20 cellular contexts compared by ENCODE assay signal in genomic region chr2:20543579-20543887, GRCh38.
A peak's percentile ranks its signal among the peaks of the same experiment; 100 is the strongest.
DNase-seq lines count a peak whose midpoint lies in the region; ATAC-seq and TF ChIP-seq lines count a peak whose summit lies in the region.
"Had no signal": no experiment of that assay in that cellular context is flagged by ENCODE, and none has a peak within 500 bp of the region (broad histone marks: within the 10 kb centered on the region; RNA-seq: fewer than 3 reads in every experiment).

No MANE protein-coding gene starts in this region.

- H3K27me3 ChIP-seq in Karpas-422 (ENCODE audit: low read length) (no peaks in the 10 kb centered on the region), endodermal cell (ENCODE audit: control insufficient read depth, insufficient read depth, low read length, poor library complexity, severe bottlenecking) (no peaks in the 10 kb centered on the region)
- H3K27me3 ChIP-seq: ovary had no signal

- TF ChIP-seq CTCF in endodermal cell (conservative IDR thresholded peaks at IDR 0.05) = no peak

- peak overlapping the region; percentile 92 for H3K4me2 ChIP-seq in Karpas-422 (ENCODE audit: low read depth, low read length, poor library complexity, severe bottlenecking)

- H3K27me3 Mint-ChIP-seq in endodermal cell (ENCODE audit: insufficient read depth) = peaks cover 19% of the 10 kb centered on the region

- H3K4me3 ChIP-seq in Karpas-422 (ENCODE audit: low read length) = peak overlapping the region; percentile 67
- H3K4me3 ChIP-seq in endodermal cell (ENCODE audit: low read length) = no peak overlapping the region
- H3K4me3 ChIP-seq: mucosa of descending colon, ovary, thoracic aorta had no signal

- H3K27ac ChIP-seq in Karpas-422 (ENCODE audit: low read length) (peak overlapping the region; percentile 88), endodermal cell (ENCODE audit: low read depth, low read length) (no peak overlapping the region)
- H3K27ac ChIP-seq: ovary, thoracic aorta had no signal

- no peaks in the 10 kb centered on the region for H4K20me1 ChIP-seq in Karpas-422 (ENCODE audit: insufficient read depth, low read depth, low read length)

- H3K9me3 ChIP-seq in Karpas-422 (ENCODE audit: low read length) (no peaks in the 10 kb centered on the region), endodermal cell (ENCODE audit: control insufficient read depth, low read length) (peaks cover 7% of the 10 kb centered on the region)
- H3K9me3 ChIP-seq: Caco-2, mucosa of descending colon, ovary, thoracic aorta had no signal

- H2AFZ ChIP-seq in Karpas-422 (ENCODE audit: low read length) = no peak overlapping the region

- H3K4me1 Mint-ChIP-seq in endodermal cell = peaks cover 15% of the 10 kb centered on the region
- H3K4me1 Mint-ChIP-seq: activated CD4-positive, alpha-beta T cell treated with anti-CD3 and anti-CD28 coated beads, Interleukin-2, amount 10 ng/mL, durations not matched to agents 7 days and 5 days had no signal

- H3K9ac ChIP-seq in Karpas-422 (ENCODE audit: low read length) = peak overlapping the region; percentile 61
- H3K9ac ChIP-seq in endodermal cell (ENCODE audit: extremely low read depth, low read length, poor library complexity, severe bottlenecking) = no peak overlapping the region

- H3K79me2 ChIP-seq in Karpas-422 (ENCODE audit: low read length) = no peaks in the 10 kb centered on the region

- H3K4me1 ChIP-seq in Karpas-422 (ENCODE audit: low read length) (peaks cover 60% of the 10 kb centered on the region), endodermal cell (ENCODE audit: control insufficient read depth, insufficient read depth, low read length) (no peaks in the 10 kb centered on the region)

- H3K27ac Mint-ChIP-seq in endodermal cell = no peak overlapping the region
- H3K27ac Mint-ChIP-seq: activated CD4-positive, alpha-beta T cell treated with anti-CD3 and anti-CD28 coated beads, Interleukin-2, amount 10 ng/mL, durations not matched to agents 7 days and 5 days had no signal

- no peak overlapping the region for H3K4me3 Mint-ChIP-seq in endodermal cell
- H3K4me3 Mint-ChIP-seq: activated CD4-positive, alpha-beta T cell treated with anti-CD3 and anti-CD28 coated beads, Interleukin-2, amount 10 ng/mL, durations not matched to agents 7 days and 5 days had no signal

- peaks cover 24% of the 10 kb centered on the region for H3K9me3 Mint-ChIP-seq in endodermal cell
- H3K9me3 Mint-ChIP-seq: activated CD4-positive, alpha-beta T cell treated with anti-CD3 and anti-CD28 coated beads, Interleukin-2, amount 10 ng/mL, durations not matched to agents 7 days and 5 days had no signal

- H3K36me3 ChIP-seq in Karpas-422 (ENCODE audit: insufficient read depth, low read length) (no peaks in the 10 kb centered on the region), endodermal cell (ENCODE audit: control insufficient read depth, insufficient read depth, low read length) (no peaks in the 10 kb centered on the region)
- H3K36me3 ChIP-seq: ovary, thoracic aorta had no signal

- peak; percentile 88 for DNase-seq in Karpas-422
- peak; percentile 6 for DNase-seq in NCI-H526 treated with DMSO at 0.1 percent for 48 hours (lab: John Stamatoyannopoulos, UW)
- DNase-seq in fibroblast of peridontal ligament (ENCODE audit: extremely low read depth) = peak; percentile 28
- DNase-seq in occipital lobe (lab: John Stamatoyannopoulos, UW) = peak; percentile 36
- DNase-seq in endodermal cell = no peak
- no peak for DNase-seq in activated CD4-positive, alpha-beta T cell treated with anti-CD3 and anti-CD28 coated beads for 4 hours
- DNase-seq in NCI-H2171 treated with DMSO at 0.1 percent for 48 hours (lab: John Stamatoyannopoulos, UW) = no peak
- DNase-seq: activated CD4-positive, alpha-beta T cell treated with anti-CD3 and anti-CD28 coated beads, Interleukin-2, amount 10 ng/mL, durations not matched to agents 7 days and 5 days; activated CD8-positive, alpha-beta memory T cell treated with anti-CD3 and anti-CD28 coated beads, Interleukin-2, amount 50 U/mL, for 48 hours; activated gamma-delta T cell; Caco-2; left colon; MM.1S; NCI-H2029; NCI-H774; stimulated activated CD4-positive, alpha-beta T cell treated with anti-CD3 and anti-CD28 coated beads, Interleukin-12 subunit alpha, Interleukin-12 subunit beta, amount 100 ng/mL, for 4 hours had no signal

- ATAC-seq in GM18909 (IDR thresholded peaks at IDR 0.05; ENCODE audit: poor library complexity, unreplicated experiment) = no peak
- ATAC-seq: left colon, mucosa of descending colon had no signal

- 62 to 72% methylated on average over 4 of the region's 4 CpGs for WGBS in endodermal cell (ENCODE audit: insufficient coverage in 1 of 2, insufficient read length in 1 of 2), 2 experiments

- H3K9me2 ChIP-seq in Karpas-422 (replicated peaks; ENCODE audit: insufficient read depth, low read length) = no peaks in the 10 kb centered on the region

- H3K36me3 Mint-ChIP-seq in endodermal cell (ENCODE audit: low read depth) = peaks cover 1% of the 10 kb centered on the region

Comparison
In these comparisons a context has a peak if more than half of its experiments do, and no peak if none do; other contexts are left out.
1. DNase-seq: peak in Karpas-422 (single experiment), NCI-H526 treated with DMSO at 0.1 percent for 48 hours (single experiment), fibroblast of peridontal ligament (single experiment) and occipital lobe (single experiment); none in endodermal cell (single experiment), activated CD4-positive, alpha-beta T cell treated with anti-CD3 and anti-CD28 coated beads for 4 hours (0 of 2) and NCI-H2171 treated with DMSO at 0.1 percent for 48 hours (single experiment).